ENCODE assay signal across 2 cellular contexts in the genomic region with DNA sequence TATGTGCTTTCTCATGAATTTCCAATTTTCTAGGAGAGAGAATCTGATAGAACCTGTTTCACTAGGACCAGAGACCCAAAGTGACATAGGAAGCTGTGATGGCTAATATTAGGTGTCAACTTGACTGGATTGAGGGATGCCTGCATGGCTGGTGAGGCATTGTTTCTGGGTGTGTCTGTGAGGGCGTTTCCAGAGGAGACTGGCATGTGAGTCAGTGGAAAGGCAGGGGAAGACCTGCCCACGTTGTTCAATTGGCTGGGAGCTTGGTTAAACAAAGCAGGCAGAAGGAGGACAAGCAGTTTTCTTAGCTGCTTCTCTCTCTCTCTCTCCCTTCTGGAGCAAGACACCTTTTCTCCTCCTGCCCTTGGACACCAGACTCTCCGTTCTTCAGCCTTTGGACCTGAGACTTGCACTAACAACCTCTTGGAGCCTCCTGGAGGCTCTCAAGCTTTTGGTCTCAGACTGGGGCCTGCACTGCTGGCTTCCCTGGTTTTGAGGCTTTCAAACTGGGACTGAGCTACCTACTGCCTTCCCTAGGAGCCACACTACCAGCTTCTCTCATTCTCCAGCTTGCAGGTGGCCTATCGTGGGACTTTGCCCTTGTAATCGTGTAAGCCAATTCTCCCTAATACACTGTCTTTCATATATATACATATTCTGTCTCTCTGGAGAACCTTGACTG.
TF ChIP-seq lines count a peak whose summit lies in the region.

No MANE protein-coding gene starts in this region.

TF ChIP-seq in H1, 55 proteins besides CTCF, POLR2A, EP300 and RAD21 (continued from another document):
- TF ChIP-seq, protein P1, sequence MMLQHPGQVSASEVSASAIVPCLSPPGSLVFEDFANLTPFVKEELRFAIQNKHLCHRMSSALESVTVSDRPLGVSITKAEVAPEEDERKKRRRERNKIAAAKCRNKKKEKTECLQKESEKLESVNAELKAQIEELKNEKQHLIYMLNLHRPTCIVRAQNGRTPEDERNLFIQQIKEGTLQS (IDR thresholded peaks at IDR 0.05; ENCODE audit: insufficient read depth, low read depth, low read length), result no peak

TF ChIP-seq in HepG2, 621 proteins besides CTCF, POLR2A, EP300 and RAD21 (continued from another document):
- TF ChIP-seq, protein P2, sequence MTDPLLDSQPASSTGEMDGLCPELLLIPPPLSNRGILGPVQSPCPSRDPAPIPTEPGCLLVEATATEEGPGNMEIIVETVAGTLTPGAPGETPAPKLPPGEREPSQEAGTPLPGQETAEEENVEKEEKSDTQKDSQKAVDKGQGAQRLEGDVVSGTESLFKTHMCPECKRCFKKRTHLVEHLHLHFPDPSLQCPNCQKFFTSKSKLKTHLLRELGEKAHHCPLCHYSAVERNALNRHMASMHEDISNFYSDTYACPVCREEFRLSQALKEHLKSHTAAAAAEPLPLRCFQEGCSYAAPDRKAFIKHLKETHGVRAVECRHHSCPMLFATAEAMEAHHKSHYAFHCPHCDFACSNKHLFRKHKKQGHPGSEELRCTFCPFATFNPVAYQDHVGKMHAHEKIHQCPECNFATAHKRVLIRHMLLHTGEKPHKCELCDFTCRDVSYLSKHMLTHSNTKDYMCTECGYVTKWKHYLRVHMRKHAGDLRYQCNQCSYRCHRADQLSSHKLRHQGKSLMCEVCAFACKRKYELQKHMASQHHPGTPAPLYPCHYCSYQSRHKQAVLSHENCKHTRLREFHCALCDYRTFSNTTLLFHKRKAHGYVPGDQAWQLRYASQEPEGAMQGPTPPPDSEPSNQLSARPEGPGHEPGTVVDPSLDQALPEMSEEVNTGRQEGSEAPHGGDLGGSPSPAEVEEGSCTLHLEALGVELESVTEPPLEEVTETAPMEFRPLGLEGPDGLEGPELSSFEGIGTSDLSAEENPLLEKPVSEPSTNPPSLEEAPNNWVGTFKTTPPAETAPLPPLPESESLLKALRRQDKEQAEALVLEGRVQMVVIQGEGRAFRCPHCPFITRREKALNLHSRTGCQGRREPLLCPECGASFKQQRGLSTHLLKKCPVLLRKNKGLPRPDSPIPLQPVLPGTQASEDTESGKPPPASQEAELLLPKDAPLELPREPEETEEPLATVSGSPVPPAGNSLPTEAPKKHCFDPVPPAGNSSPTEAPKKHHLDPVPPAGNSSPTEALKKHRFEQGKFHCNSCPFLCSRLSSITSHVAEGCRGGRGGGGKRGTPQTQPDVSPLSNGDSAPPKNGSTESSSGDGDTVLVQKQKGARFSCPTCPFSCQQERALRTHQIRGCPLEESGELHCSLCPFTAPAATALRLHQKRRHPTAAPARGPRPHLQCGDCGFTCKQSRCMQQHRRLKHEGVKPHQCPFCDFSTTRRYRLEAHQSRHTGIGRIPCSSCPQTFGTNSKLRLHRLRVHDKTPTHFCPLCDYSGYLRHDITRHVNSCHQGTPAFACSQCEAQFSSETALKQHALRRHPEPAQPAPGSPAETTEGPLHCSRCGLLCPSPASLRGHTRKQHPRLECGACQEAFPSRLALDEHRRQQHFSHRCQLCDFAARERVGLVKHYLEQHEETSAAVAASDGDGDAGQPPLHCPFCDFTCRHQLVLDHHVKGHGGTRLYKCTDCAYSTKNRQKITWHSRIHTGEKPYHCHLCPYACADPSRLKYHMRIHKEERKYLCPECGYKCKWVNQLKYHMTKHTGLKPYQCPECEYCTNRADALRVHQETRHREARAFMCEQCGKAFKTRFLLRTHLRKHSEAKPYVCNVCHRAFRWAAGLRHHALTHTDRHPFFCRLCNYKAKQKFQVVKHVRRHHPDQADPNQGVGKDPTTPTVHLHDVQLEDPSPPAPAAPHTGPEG (CRISPR knock-in tag; IDR thresholded peaks at IDR 0.05), result no peak
- TF ChIP-seq, protein P3, sequence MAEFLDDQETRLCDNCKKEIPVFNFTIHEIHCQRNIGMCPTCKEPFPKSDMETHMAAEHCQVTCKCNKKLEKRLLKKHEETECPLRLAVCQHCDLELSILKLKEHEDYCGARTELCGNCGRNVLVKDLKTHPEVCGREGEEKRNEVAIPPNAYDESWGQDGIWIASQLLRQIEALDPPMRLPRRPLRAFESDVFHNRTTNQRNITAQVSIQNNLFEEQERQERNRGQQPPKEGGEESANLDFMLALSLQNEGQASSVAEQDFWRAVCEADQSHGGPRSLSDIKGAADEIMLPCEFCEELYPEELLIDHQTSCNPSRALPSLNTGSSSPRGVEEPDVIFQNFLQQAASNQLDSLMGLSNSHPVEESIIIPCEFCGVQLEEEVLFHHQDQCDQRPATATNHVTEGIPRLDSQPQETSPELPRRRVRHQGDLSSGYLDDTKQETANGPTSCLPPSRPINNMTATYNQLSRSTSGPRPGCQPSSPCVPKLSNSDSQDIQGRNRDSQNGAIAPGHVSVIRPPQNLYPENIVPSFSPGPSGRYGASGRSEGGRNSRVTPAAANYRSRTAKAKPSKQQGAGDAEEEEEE (CRISPR knock-in tag; IDR thresholded peaks at IDR 0.05; ENCODE audit: borderline replicate concordance), result no peak
- TF ChIP-seq REL (CRISPR knock-in tag; conservative IDR thresholded peaks at IDR 0.05), result no peak
- no peak for TF ChIP-seq MBD4 (IDR thresholded peaks at IDR 0.05; ENCODE audit: borderline replicate concordance, low read length)
